41 cellular contexts compared by ENCODE assay signal in genomic region chr20:54037525-54037924, GRCh38. TPM values are rescaled to one million over a fixed set of nuclear protein-coding genes. Genes with fewer than 3 reads are reported as not detected.
"Had no signal": no experiment of that assay in that cellular context is flagged by ENCODE, and none has a peak within 500 bp of the region (broad histone marks: within the 10 kb centered on the region; RNA-seq: fewer than 3 reads in every experiment).

No MANE protein-coding gene starts in this region.

- H3K9me3 ChIP-seq: adrenal gland, ascending aorta, body of pancreas, breast epithelium had no signal

- FAIRE-seq: astrocyte, bronchial epithelial cell had no signal

- H3K4me1 Mint-ChIP-seq: activated naive CD4-positive, alpha-beta T cell treated with anti-CD3 and anti-CD28 coated beads, Interleukin-2, amount 50 U/mL, for 24 hours; activated naive CD8-positive, alpha-beta T cell treated with anti-CD3 and anti-CD28 coated beads for 36 hours; activated naive CD8-positive, alpha-beta T cell treated with anti-CD3 and anti-CD28 coated beads, Interleukin-2, amount 10 ng/mL, durations not matched to agents 7 days and 5 days; activated T-helper 17 cell treated with anti-CD3 and anti-CD28 coated beads, Interleukin-2, amount 50 U/mL, for 72 hours; brain; central memory CD8-positive, alpha-beta T cell had no signal

- H3K4me3 Mint-ChIP-seq: activated naive CD4-positive, alpha-beta T cell treated with anti-CD3 and anti-CD28 coated beads for 36 hours; activated naive CD4-positive, alpha-beta T cell treated with anti-CD3 and anti-CD28 coated beads, Interleukin-2, amount 10 ng/mL, durations not matched to agents 7 days and 5 days; activated naive CD4-positive, alpha-beta T cell treated with anti-CD3 and anti-CD28 coated beads, Interleukin-2, amount 50 U/mL, for 24 hours; activated naive CD8-positive, alpha-beta T cell; activated naive CD8-positive, alpha-beta T cell treated with anti-CD3 and anti-CD28 coated beads for 36 hours; activated naive CD8-positive, alpha-beta T cell treated with anti-CD3 and anti-CD28 coated beads, Interleukin-2, amount 10 ng/mL, durations not matched to agents 7 days and 5 days; activated naive CD8-positive, alpha-beta T cell treated with anti-CD3 and anti-CD28 coated beads, Interleukin-2, amount 50 U/mL, for 24 hours; activated T-cell treated with anti-CD3 and anti-CD28 coated beads, Interleukin-2, amount 50 U/mL, for 24 hours; activated T-cell treated with anti-CD3 and anti-CD28 coated beads, Interleukin-2, amount 50 U/mL, for 4 hours; activated T-cell treated with anti-CD3 and anti-CD28 coated beads, Interleukin-2, amount 50 U/mL, for 72 hours; activated T-helper 1 cell treated with anti-CD3 and anti-CD28 coated beads, Interleukin-12 subunit alpha, Interleukin-12 subunit beta, Interleukin-2, Interleukin-4 antibody, amounts not matched to agents 30 ng/mL and 10 ng/mL and 1 ng/mL, durations not matched to agents 14 hours and 24 hours and 36 hours; activated T-helper 17 cell treated with anti-CD3 and anti-CD28 coated beads, Interleukin-2, amount 50 U/mL, for 72 hours; brain; central memory CD8-positive, alpha-beta T cell had no signal

- DNase-seq: activated effector memory CD4-positive, alpha-beta T cell treated with anti-CD3 and anti-CD28 coated beads, Interleukin-2, amount 50 U/mL, for 16 hours; activated effector memory CD4-positive, alpha-beta T cell treated with Interleukin-2 at 50 U/mL for 16 hours; activated gamma-delta T cell; activated gamma-delta T cell treated with Interleukin-2 at 50 U/mL for 16 hours; activated naive CD4-positive, alpha-beta T cell; activated naive CD4-positive, alpha-beta T cell treated with anti-CD3 and anti-CD28 coated beads for 36 hours; activated naive CD4-positive, alpha-beta T cell treated with anti-CD3 and anti-CD28 coated beads, Interleukin-2, amount 10 ng/mL, durations not matched to agents 7 days and 5 days; activated naive CD4-positive, alpha-beta T cell treated with anti-CD3 and anti-CD28 coated beads, Interleukin-2, amount 50 U/mL, for 16 hours; activated naive CD4-positive, alpha-beta T cell treated with Interleukin-2 at 50 U/mL for 16 hours; activated naive CD8-positive, alpha-beta T cell treated with anti-CD3 and anti-CD28 coated beads for 36 hours; activated naive CD8-positive, alpha-beta T cell treated with anti-CD3 and anti-CD28 coated beads, Interleukin-2, amount 10 ng/mL, durations not matched to agents 7 days and 5 days; activated naive CD8-positive, alpha-beta T cell treated with anti-CD3 and anti-CD28 coated beads, Interleukin-2, amount 50 U/mL, for 24 hours; activated T-cell treated with anti-CD3 and anti-CD28 coated beads, Interleukin-2, amount 50 U/mL, for 24 hours; activated T-cell treated with anti-CD3 and anti-CD28 coated beads, Interleukin-2, amount 50 U/mL, for 4 hours; activated T-cell treated with anti-CD3 and anti-CD28 coated beads, Interleukin-2, amount 50 U/mL, for 48 hours; activated T-cell treated with anti-CD3 and anti-CD28 coated beads, Interleukin-2, amount 50 U/mL, for 72 hours; adrenal gland; amniotic stem cell; amygdala; anterior cingulate cortex; aorta; body of pancreas; brain microvascular endothelial cell; caudate nucleus; central memory CD4-positive, alpha-beta T cell; cerebellar nuclear complex had no signal

- H3K27ac Mint-ChIP-seq: activated naive CD4-positive, alpha-beta T cell treated with anti-CD3 and anti-CD28 coated beads for 36 hours; activated naive CD4-positive, alpha-beta T cell treated with anti-CD3 and anti-CD28 coated beads, Interleukin-2, amount 10 ng/mL, durations not matched to agents 7 days and 5 days; activated naive CD4-positive, alpha-beta T cell treated with anti-CD3 and anti-CD28 coated beads, Interleukin-2, amount 50 U/mL, for 24 hours; activated naive CD4-positive, alpha-beta T cell treated with anti-CD3 and anti-CD28 coated beads, Interleukin-2, amount 50 U/mL, for 72 hours; activated naive CD8-positive, alpha-beta T cell; activated naive CD8-positive, alpha-beta T cell treated with anti-CD3 and anti-CD28 coated beads for 36 hours; activated naive CD8-positive, alpha-beta T cell treated with anti-CD3 and anti-CD28 coated beads, Interleukin-2, amount 10 ng/mL, durations not matched to agents 7 days and 5 days; activated naive CD8-positive, alpha-beta T cell treated with anti-CD3 and anti-CD28 coated beads, Interleukin-2, amount 50 U/mL, for 24 hours; activated T-cell treated with anti-CD3 and anti-CD28 coated beads, Interleukin-2, amount 50 U/mL, for 24 hours; activated T-cell treated with anti-CD3 and anti-CD28 coated beads, Interleukin-2, amount 50 U/mL, for 72 hours; activated T-helper 1 cell treated with anti-CD3 and anti-CD28 coated beads, Interleukin-12 subunit alpha, Interleukin-12 subunit beta, Interleukin-2, Interleukin-4 antibody, amounts not matched to agents 30 ng/mL and 10 ng/mL and 1 ng/mL, durations not matched to agents 14 hours and 24 hours and 36 hours; activated T-helper 17 cell treated with anti-CD3 and anti-CD28 coated beads, Interleukin-2, amount 50 U/mL, for 72 hours; activated T-helper 2 cell treated with anti-CD3 and anti-CD28 coated beads, Interferon-gamma antibody, Interleukin-2, Interleukin-4, amounts not matched to agents 10 μg/mL and 5 μg/mL and 100 μg/mL, durations not matched to agents 14 hours and 24 hours and 36 hours; brain had no signal

- H3K4me1 ChIP-seq: adrenal gland, ascending aorta, body of pancreas, breast epithelium had no signal

- H3K9me3 Mint-ChIP-seq: central memory CD8-positive, alpha-beta T cell had no signal

- H3K27me3 Mint-ChIP-seq: activated naive CD8-positive, alpha-beta T cell treated with anti-CD3 and anti-CD28 coated beads for 36 hours had no signal

- H3K36me3 ChIP-seq: adrenal gland, ascending aorta, brain microvascular endothelial cell, breast epithelium, cardiac muscle cell had no signal

- H3K36me3 Mint-ChIP-seq: activated naive CD4-positive, alpha-beta T cell treated with anti-CD3 and anti-CD28 coated beads, Interleukin-2, amount 10 ng/mL, durations not matched to agents 7 days and 5 days; activated naive CD4-positive, alpha-beta T cell treated with anti-CD3 and anti-CD28 coated beads, Interleukin-2, amount 50 U/mL, for 24 hours; activated naive CD8-positive, alpha-beta T cell treated with anti-CD3 and anti-CD28 coated beads for 36 hours; activated naive CD8-positive, alpha-beta T cell treated with anti-CD3 and anti-CD28 coated beads, Interleukin-2, amount 10 ng/mL, durations not matched to agents 7 days and 5 days; brain had no signal

- H3K4me3 ChIP-seq: adrenal gland, ascending aorta, body of pancreas, breast epithelium, cardiac muscle cell had no signal

- H3K27me3 ChIP-seq: adrenal gland, ascending aorta, body of pancreas, brain microvascular endothelial cell, breast epithelium, cardiac muscle cell had no signal

- ATAC-seq: activated naive CD4-positive, alpha-beta T cell treated with anti-CD3 and anti-CD28 coated beads, Interleukin-2, amount 50 U/mL, for 72 hours; activated naive CD8-positive, alpha-beta T cell treated with anti-CD3 and anti-CD28 coated beads, Interleukin-2, amount 50 U/mL, for 24 hours; activated T-cell treated with anti-CD3 and anti-CD28 coated beads, Interleukin-2, amount 50 U/mL, for 4 hours; activated T-cell treated with anti-CD3 and anti-CD28 coated beads, Interleukin-2, amount 50 U/mL, for 72 hours; activated T-helper 17 cell treated with anti-CD3 and anti-CD28 coated beads, Interleukin-2, amount 50 U/mL, for 72 hours; body of pancreas had no signal

- H3K27ac ChIP-seq: adrenal gland, ascending aorta, body of pancreas, brain microvascular endothelial cell, breast epithelium, cardiac muscle cell had no signal

RNA-seq across cellular contexts. Expression of gene BCAS1, which starts 32.9 kb away (rescaled TPM):
- total RNA-seq: activated naive CD4-positive, alpha-beta T cell treated with anti-CD3 and anti-CD28 coated beads, Interleukin-2, amount 50 U/mL, for 72 hours; activated T-cell treated with anti-CD3 and anti-CD28 coated beads, Interleukin-2, amount 50 U/mL, for 72 hours; activated T-helper 1 cell treated with anti-CD3 and anti-CD28 coated beads, Interleukin-12 subunit alpha, Interleukin-12 subunit beta, Interleukin-2, Interleukin-4 antibody, amounts not matched to agents 30 ng/mL and 10 ng/mL and 1 ng/mL, durations not matched to agents 14 hours and 24 hours and 36 hours; activated T-helper 2 cell treated with anti-CD3 and anti-CD28 coated beads, Interferon-gamma antibody, Interleukin-2, Interleukin-4, amounts not matched to agents 10 μg/mL and 5 μg/mL and 100 μg/mL, durations not matched to agents 14 hours and 24 hours and 36 hours; ascending aorta; astrocyte; bronchial epithelial cell; cardiac muscle cell; cardiac septum; chondrocyte had no signal
- polyA plus RNA-seq: cardiac muscle cell had no signal
